8 cellular contexts compared by ENCODE assay signal in genomic region chr9:128438343-128439109, GRCh38. TPM values are rescaled to one million over a fixed set of nuclear protein-coding genes. Genes with fewer than 3 reads are reported as not detected.
DNase-seq lines count a peak whose midpoint lies in the region; ATAC-seq and TF ChIP-seq lines count a peak whose summit lies in the region.

No MANE protein-coding gene starts in this region.

- no peaks in the 10 kb centered on the region for H3K9me3 ChIP-seq in mammary epithelial cell (replicated peaks; ENCODE audit: insufficient read depth, low read length)

- CTCF ChIA-PET in WTC11 (lab: Charles Lee) = interaction anchor here (0.5 to 2.7 kb wide), 77 partner anchors 9 to 607 kb away, joined by 3 to 58 read pairs (median 5); partner anchors contain the start of genes BBLN, CERCAM, ENDOG and GLE1
- CTCF ChIA-PET in mammary epithelial cell (lab: Charles Lee; ENCODE audit: low non-redundant PET) = interaction anchor here (0.6 to 1.1 kb wide), 6 partner anchors 8 to 76 kb away, joined by 3 to 13 read pairs (median 4); partner anchors contain the start of genes CERCAM and ODF2

- no peak overlapping the region for H3K4me3 ChIP-seq in mammary epithelial cell (replicated peaks in 1 of 3; ENCODE audit: insufficient read depth in 1 of 3, low read depth in 2 of 3, low read length in 3 of 3)

- no peaks in the 10 kb centered on the region for H3K36me3 Mint-ChIP-seq in WTC11

- no peak overlapping the region for H3K27ac ChIP-seq in mammary epithelial cell (ENCODE audit: insufficient read depth, low read depth, low read length)

- peak; percentile 98 for TF ChIP-seq CTCF in WTC11 (IDR thresholded peaks at IDR 0.05)
- peak; percentile 78 to 96 for TF ChIP-seq CTCF in mammary epithelial cell (conservative IDR thresholded peaks at IDR 0.05 in 1 of 2, IDR thresholded peaks at IDR 0.05 in 1 of 2; ENCODE audit: extremely low read depth in 1 of 2, insufficient read depth in 1 of 2, low read depth in 1 of 2, low read length in 2 of 2)

- peak overlapping the region; percentile 48 for H2AFZ ChIP-seq in mammary epithelial cell (ENCODE audit: low read depth, low read length)

- no peak overlapping the region for H3K27ac Mint-ChIP-seq in WTC11

- H3K27me3 ChIP-seq in mammary epithelial cell (ENCODE audit: insufficient read depth, low read length) = no peaks in the 10 kb centered on the region

- H3K4me2 ChIP-seq in mammary epithelial cell (ENCODE audit: insufficient read depth, low read depth, low read length) = no peak overlapping the region

- H3K9me3 Mint-ChIP-seq in WTC11 = no peaks in the 10 kb centered on the region

- in situ Hi-C loops in mammary epithelial cell (cut with MboI; ENCODE audit: low sequenced_read_pairs in 2 of 2) = loop anchor here in 1 of 2 donors (10.0 kb wide), 1 partner anchor 116 kb away; the partner anchor contains the start of gene SPTAN1

- ATAC-seq in HG02610 (IDR thresholded peaks at IDR 0.05; ENCODE audit: unreplicated experiment) (peak; percentile 48), WTC11 (peak; percentile 98), GM18520 (IDR thresholded peaks at IDR 0.05; ENCODE audit: unreplicated experiment) (no peak)

- POLR2A ChIA-PET in WTC11 (lab: Charles Lee) = interaction anchor here (1.0 kb wide), 1 partner anchor 113 kb away, joined by 5 read pairs; the partner anchor contains the start of gene SPTAN1

- intact Hi-C loops in mammary epithelial cell (cut with micrococcal nuclease) = loop anchor here (2.0 kb wide), 1 partner anchor 198 kb away; no protein-coding TSS in a partner anchor

- no peak overlapping the region for H3K9ac ChIP-seq in mammary epithelial cell (ENCODE audit: insufficient read depth, low read length)

- H3K4me1 Mint-ChIP-seq in WTC11 = peaks cover 9% of the 10 kb centered on the region

- 39% methylated on average over 11 of the region's 12 CpGs for WGBS in mammary epithelial cell (ENCODE audit: low coverage, missing lambda C conversion rate)

- H3K4me1 ChIP-seq in mammary epithelial cell (ENCODE audit: insufficient read depth, low read length) = no peaks in the 10 kb centered on the region

- dilution Hi-C loops in mammary epithelial cell (cut with HindIII; ENCODE audit: low sequenced_read_pairs) = no loop called here

- no peaks in the 10 kb centered on the region for H4K20me1 ChIP-seq in mammary epithelial cell (ENCODE audit: insufficient read depth, low read length)

- no peaks in the 10 kb centered on the region for H3K79me2 ChIP-seq in mammary epithelial cell (ENCODE audit: insufficient read depth, low read length)

- no TSS peak for BruUV-seq in mammary epithelial cell (replicated peaks; lab: Mats Ljungman, UMichigan)

- peaks cover 7% of the 10 kb centered on the region; the same call in 1 of the 2 replicates for H3K27me3 Mint-ChIP-seq in WTC11 (ENCODE audit: low read depth)

- H3K36me3 ChIP-seq in mammary epithelial cell (ENCODE audit: insufficient read depth, low read length) = no peaks in the 10 kb centered on the region

- DNase-seq in DMS114 treated with DMSO at 0.1 percent for 48 hours (lab: John Stamatoyannopoulos, UW; ENCODE audit: unreplicated experiment) (peak; percentile 23), NCI-H2227 treated with DMSO at 0.1 percent for 48 hours (lab: John Stamatoyannopoulos, UW) (peak; percentile 22), WTC11 (ENCODE audit: low spot score) (peak; percentile 97), mammary epithelial cell (peak; percentile 47), islet precursor cell (peak; percentile 88)
- DNase-seq in stimulated activated CD4-positive, alpha-beta T cell treated with anti-CD3 and anti-CD28 coated beads, Interleukin-1b, Interleukin-23, amount 100 ng/mL, for 4 hours (ENCODE audit: low read depth in 2 of 2) = peak; percentile 76 to 82

- no peak overlapping the region for H3K4me3 Mint-ChIP-seq in WTC11

TF ChIP-seq in WTC11, 78 proteins besides CTCF, POLR2A, EP300 and RAD21:
- 0 out of 2 replicates have a peak, but pooled peaks have one; percentile 19 for TF ChIP-seq ZNF121 (CRISPR knock-in tag; IDR thresholded peaks at IDR 0.05)
- TF ChIP-seq CREM (CRISPR knock-in tag; IDR thresholded peaks at IDR 0.05) = 0 out of 2 replicates have a peak, but pooled peaks have one; percentile 44
- TF ChIP-seq SOX15 (CRISPR knock-in tag; IDR thresholded peaks at IDR 0.05) = no peak
- TF ChIP-seq HMGXB4 (CRISPR knock-in tag; IDR thresholded peaks at IDR 0.05) = peak; percentile 46; the same call in 1 of the 2 replicates
- no peak for TF ChIP-seq NR3C1 (CRISPR knock-in tag; conservative IDR thresholded peaks at IDR 0.05; ENCODE audit: low read depth)
- TF ChIP-seq SP1 (CRISPR knock-in tag; conservative IDR thresholded peaks at IDR 0.05) = peak; percentile 26; the same call in 1 of the 2 replicates
- peak; percentile 21; the same call in 1 of the 2 replicates for TF ChIP-seq ERG (CRISPR knock-in tag; IDR thresholded peaks at IDR 0.05)
- peak; percentile 61; the same call in 1 of the 2 replicates for TF ChIP-seq ETV6 (CRISPR knock-in tag; IDR thresholded peaks at IDR 0.05)
- TF ChIP-seq USF1 (CRISPR knock-in tag; IDR thresholded peaks at IDR 0.05) = no peak
- peak; percentile 63; the same call in 1 of the 2 replicates for TF ChIP-seq FOXP1 (CRISPR knock-in tag; IDR thresholded peaks at IDR 0.05; ENCODE audit: borderline replicate concordance)

RNA-seq across cellular contexts. Expression of gene ODF2, which starts 17.3 kb away (rescaled TPM):
- total RNA-seq in WTC11 (2021) = 29.3 to 31.9 TPM (median 29.9 TPM) in 3 replicates
- total RNA-seq in mammary epithelial cell = 10 to 100 TPM; 20.5 to 36.5 TPM
- 12.5 TPM for polyA plus RNA-seq in mammary epithelial cell
- polyA minus RNA-seq in mammary epithelial cell = 32.7 TPM

RNA-seq across cellular contexts. Expression of gene CERCAM, which starts 17.9 kb away (rescaled TPM):
- total RNA-seq in WTC11 (2021) (13.7 to 15.9 TPM (median 15.2 TPM) in 3 replicates), mammary epithelial cell (10 to 100 TPM; 65.2 to 69.3 TPM)
- 50.7 TPM for polyA plus RNA-seq in mammary epithelial cell
- polyA minus RNA-seq in mammary epithelial cell = 31.4 TPM

Comparison
In these comparisons a context has a peak if more than half of its experiments do, and no peak if none do; other contexts are left out.
1. DNase-seq: peak in every context shown above with its lines; median percentile 97 in WTC11; 88 in islet precursor cell; 79 in stimulated activated CD4-positive, alpha-beta T cell treated with anti-CD3 and anti-CD28 coated beads, Interleukin-1b, Interleukin-23, amount 100 ng/mL, for 4 hours; 47 in mammary epithelial cell; 23 in DMS114 treated with DMSO at 0.1 percent for 48 hours; 22 in NCI-H2227 treated with DMSO at 0.1 percent for 48 hours.